Comparison of ENCODE assay signal across 9 cellular contexts in the genomic region with DNA sequence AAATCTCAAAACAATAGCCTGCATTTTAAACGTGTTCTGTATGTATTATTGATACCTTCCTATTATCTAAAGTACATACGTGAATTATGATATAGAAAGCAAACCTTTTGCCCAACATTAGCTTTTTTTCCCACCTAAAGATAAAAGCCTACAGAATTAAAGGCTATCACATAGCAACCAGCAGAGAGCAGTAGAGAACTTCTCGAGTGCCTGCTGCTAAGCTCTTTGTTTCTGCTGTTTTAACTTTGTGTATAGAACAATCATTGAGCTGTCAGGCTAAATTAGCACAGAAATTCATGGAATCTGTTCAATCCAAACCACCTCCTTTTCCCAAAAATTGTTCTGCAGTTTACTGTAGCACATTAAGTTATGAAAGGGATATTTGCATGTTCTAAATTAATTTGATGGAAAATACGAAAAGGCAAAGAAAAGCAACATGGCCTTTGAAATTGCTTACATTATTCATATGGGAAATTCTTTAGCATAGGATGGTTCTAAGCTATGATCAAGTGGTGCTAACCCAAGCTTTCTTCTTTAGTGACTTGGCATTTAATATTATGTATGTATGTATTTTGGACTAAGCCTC.
DNase-seq lines count a peak whose midpoint lies in the region; ATAC-seq and TF ChIP-seq lines count a peak whose summit lies in the region.
"Had no signal": no experiment of that assay in that cellular context is flagged by ENCODE, and none has a peak within 500 bp of the region (broad histone marks: within the 10 kb centered on the region; RNA-seq: fewer than 3 reads in every experiment).

No MANE protein-coding gene starts in this region.

- H3K4me2 ChIP-seq in GM23338 (no peak overlapping the region), osteoblast (ENCODE audit: insufficient read depth, low read length) (no peak overlapping the region)

- H2AFZ ChIP-seq in GM23338: no peak overlapping the region
- no peak overlapping the region for H2AFZ ChIP-seq in osteoblast (ENCODE audit: low read length)

- no peak overlapping the region for H3K4me3 Mint-ChIP-seq in CD4-positive, alpha-beta T cell
- H3K4me3 Mint-ChIP-seq in GM23338: no peak overlapping the region

- peaks cover 6% of the 10 kb centered on the region for H3K4me1 Mint-ChIP-seq in CD4-positive, alpha-beta T cell (ENCODE audit: low read depth)
- H3K4me1 Mint-ChIP-seq in GM23338: peaks cover 2% of the 10 kb centered on the region; the same call in 2 of the 3 replicates

- H3K4me1 ChIP-seq in GM23338 (ENCODE audit: insufficient read depth) (no peaks in the 10 kb centered on the region), osteoblast (ENCODE audit: insufficient read depth, low read length) (no peaks in the 10 kb centered on the region)
- H3K4me1 ChIP-seq: upper lobe of left lung had no signal

- no peak overlapping the region for H3K27ac ChIP-seq in CD4-positive, alpha-beta T cell (ENCODE audit: low read depth, low read length)
- H3K27ac ChIP-seq in GM23338 (ENCODE audit: low read depth) (no peak overlapping the region), dorsolateral prefrontal cortex (peak overlapping the region in 5 of 59 donors; percentile 1 to 59 (median 23)), osteoblast (ENCODE audit: low read depth, low read length) (no peak overlapping the region)
- H3K27ac ChIP-seq: upper lobe of left lung had no signal

- DNase-seq in CD4-positive, alpha-beta T cell: no peak
- DNase-seq in GM23338 (ENCODE audit: low spot score): peak; percentile 79
- DNase-seq in NOMO-1 (lab: John Stamatoyannopoulos, UW; ENCODE audit: unreplicated experiment in 2 of 2): peak; percentile 27 to 50
- peak in 1 of 10 donors; percentile 6 for DNase-seq in dorsolateral prefrontal cortex
- peak; percentile 30 for DNase-seq in osteoblast (ENCODE audit: insufficient read length, low spot score, missing footprints)
- DNase-seq in COLO668 (lab: John Stamatoyannopoulos, UW; ENCODE audit: unreplicated experiment): no peak
- DNase-seq in GM19240 (ENCODE audit: insufficient read length, low spot score): no peak
- DNase-seq: upper lobe of left lung had no signal

- H3K36me3 Mint-ChIP-seq in CD4-positive, alpha-beta T cell (ENCODE audit: low read depth): no peaks in the 10 kb centered on the region
- H3K36me3 Mint-ChIP-seq in GM23338 (ENCODE audit: low read depth): no peaks in the 10 kb centered on the region; the same call in 2 of the 3 replicates

- H3K79me2 ChIP-seq in GM23338 (replicated peaks; ENCODE audit: insufficient read depth): no peaks in the 10 kb centered on the region
- H3K79me2 ChIP-seq in osteoblast (ENCODE audit: insufficient read depth, low read length): no peaks in the 10 kb centered on the region

- no peaks in the 10 kb centered on the region for H3K27me3 Mint-ChIP-seq in CD4-positive, alpha-beta T cell
- H3K27me3 Mint-ChIP-seq in GM23338 (ENCODE audit: insufficient read depth, low read depth, poor library complexity): no peaks in the 10 kb centered on the region

- POLR2A ChIA-PET in CD4-positive, alpha-beta T cell (lab: Charles Lee): interaction anchor here (0.7 to 0.9 kb wide), 2 partner anchors 10 to 11 kb away, joined by 3 read pairs; no protein-coding TSS in a partner anchor

- no peak for TF ChIP-seq CTCF in CD4-positive, alpha-beta T cell (IDR thresholded peaks at IDR 0.05)
- peak; percentile 84 to 95 for TF ChIP-seq CTCF in GM23338 (conservative IDR thresholded peaks at IDR 0.05; ENCODE audit: low read depth in 2 of 2)
- TF ChIP-seq CTCF in dorsolateral prefrontal cortex (IDR thresholded peaks at IDR 0.05 in 54 of 56, conservative IDR thresholded peaks at IDR 0.05 in 2 of 56; ENCODE audit: low read depth in 1 of 56, partially characterized antibody in 56 of 56): peak in 55 of 56 donors; percentile 50 to 81 (median 69)
- peak; percentile 63 for TF ChIP-seq CTCF in osteoblast (IDR thresholded peaks at IDR 0.05; ENCODE audit: extremely low read depth, low read depth, low read length)

- H3K9me2 ChIP-seq in GM23338 (ENCODE audit: insufficient read depth): no peaks in the 10 kb centered on the region

- H4K20me1 ChIP-seq in GM23338 (replicated peaks; ENCODE audit: insufficient read depth) (no peaks in the 10 kb centered on the region), osteoblast (ENCODE audit: insufficient read depth, low read length) (no peaks in the 10 kb centered on the region)

- no peaks in the 10 kb centered on the region for H3K36me3 ChIP-seq in GM23338 (ENCODE audit: insufficient read depth)
- no peaks in the 10 kb centered on the region for H3K36me3 ChIP-seq in osteoblast (ENCODE audit: insufficient read depth, low read length)
- H3K36me3 ChIP-seq: upper lobe of left lung had no signal

- intact Hi-C loops in CD4-positive, alpha-beta T cell (cut with DNase I, micrococcal nuclease): no loop called here
- intact Hi-C loops in dorsolateral prefrontal cortex (cut with DNase I): no loop called here

- ATAC-seq in CD4-positive, alpha-beta T cell (ENCODE audit: poor library complexity): peak; percentile 41
- ATAC-seq in GM23338: peak; percentile 68
- ATAC-seq in GM19324 (IDR thresholded peaks at IDR 0.05; ENCODE audit: low FRiP score, unreplicated experiment): no peak

- CTCF ChIA-PET in CD4-positive, alpha-beta T cell (lab: Charles Lee): interaction anchor here (1.5 kb wide), 1 partner anchor 10 kb away, joined by 3 read pairs; no protein-coding TSS in a partner anchor

- H3K27me3 ChIP-seq in CD4-positive, alpha-beta T cell (ENCODE audit: control insufficient read depth, insufficient read depth, low read length): no peaks in the 10 kb centered on the region
- no peaks in the 10 kb centered on the region for H3K27me3 ChIP-seq in GM23338 (ENCODE audit: insufficient read depth)
- H3K27me3 ChIP-seq in dorsolateral prefrontal cortex: peaks cover 0 to 6% (median 0%) of the 10 kb centered on the region in 45 donors
- H3K27me3 ChIP-seq in osteoblast (ENCODE audit: insufficient read depth, low read length): no peaks in the 10 kb centered on the region
- H3K27me3 ChIP-seq: upper lobe of left lung had no signal

- peaks cover 3% of the 10 kb centered on the region for H3K9me3 Mint-ChIP-seq in CD4-positive, alpha-beta T cell
- no peaks in the 10 kb centered on the region for H3K9me3 Mint-ChIP-seq in GM23338

- H3F3A ChIP-seq in GM23338 (replicated peaks; ENCODE audit: low read depth): no peaks in the 10 kb centered on the region

- H3K4me3 ChIP-seq in GM23338 (no peak overlapping the region), dorsolateral prefrontal cortex (no peak overlapping the region), osteoblast (ENCODE audit: insufficient read depth, low read length) (no peak overlapping the region)
- H3K4me3 ChIP-seq: upper lobe of left lung had no signal

- H3K27ac Mint-ChIP-seq in CD4-positive, alpha-beta T cell: no peak overlapping the region
- H3K27ac Mint-ChIP-seq in GM23338: no peak overlapping the region

- H3K9me3 ChIP-seq in CD4-positive, alpha-beta T cell (ENCODE audit: control insufficient read depth, low read length): peaks cover 3% of the 10 kb centered on the region
- no peaks in the 10 kb centered on the region for H3K9me3 ChIP-seq in osteoblast (ENCODE audit: low read depth, low read length)
- H3K9me3 ChIP-seq: upper lobe of left lung had no signal

Comparison
In these comparisons a context has a peak if more than half of its experiments do, and no peak if none do; other contexts are left out.
1. DNase-seq: peak in GM23338 (single experiment), NOMO-1 (2 of 2) and osteoblast (single experiment); none in CD4-positive, alpha-beta T cell (0 of 10), COLO668 (single experiment) and GM19240 (single experiment).